1 cellular context compared by ENCODE assay signal in genomic region chr6:70557998-70558397, GRCh38.
A peak's percentile ranks its signal among the peaks of the same experiment; 100 is the strongest.
TF ChIP-seq lines count a peak whose summit lies in the region.

No MANE protein-coding gene starts in this region.

TF ChIP-seq in GM12878, 131 proteins besides CTCF, POLR2A, EP300 and RAD21 (continued from another document):
- TF ChIP-seq BCLAF1 (IDR thresholded peaks at IDR 0.05) (no peak), PAX5 (IDR thresholded peaks at IDR 0.05; ENCODE audit: borderline replicate concordance, low read depth, low read length) (no peak), NFIC (IDR thresholded peaks at IDR 0.05; ENCODE audit: low read depth, low read length) (peak; percentile 18; the same call in 1 of the 2 replicates), RUNX3 (IDR thresholded peaks at IDR 0.05; ENCODE audit: low read length) (peak; percentile 33; the same call in 1 of the 2 replicates), EGR1 (IDR thresholded peaks at IDR 0.05; ENCODE audit: borderline replicate concordance in 1 of 2, low read depth in 2 of 2, low read length in 2 of 2) (no peak), HSF1 (IDR thresholded peaks at IDR 0.05; ENCODE audit: low read depth, low read length) (no peak)
